In genomic region chr2:120223034-120223912, GRCh38 we compare ENCODE assay signal across 1 cellular context.
A peak's percentile ranks its signal among the peaks of the same experiment; 100 is the strongest.
TF ChIP-seq lines count a peak whose summit lies in the region.

Gene TMEM185B (minus strand): TSS chr2:120223400. CDS start chr2:120222976, 424 bp downstream.

TF ChIP-seq in K562, 482 proteins besides CTCF, POLR2A, EP300 and RAD21 (continued from another document and continues in another):
- no peak for TF ChIP-seq RREB1 (CRISPR knock-in tag; IDR thresholded peaks at IDR 0.05)
- no peak for TF ChIP-seq MCM7 (IDR thresholded peaks at IDR 0.05)
- TF ChIP-seq NRF1 (conservative IDR thresholded peaks at IDR 0.05 in 1 of 2, IDR thresholded peaks at IDR 0.05 in 1 of 2), result peak in 1 of 2 experiments; percentile 32; a peak in 2 of 4 replicates
- TF ChIP-seq ZNF407 (IDR thresholded peaks at IDR 0.05; ENCODE audit: low read depth), result no peak
- TF ChIP-seq SIX5 (IDR thresholded peaks at IDR 0.05; ENCODE audit: borderline replicate concordance in 1 of 2, insufficient read depth in 1 of 2, low read depth in 1 of 2, low read length in 2 of 2), result no peak
- TF ChIP-seq ZNF347 (CRISPR knock-in tag; IDR thresholded peaks at IDR 0.05; ENCODE audit: low read depth), result no peak
- no peak for TF ChIP-seq ZNF12 (CRISPR knock-in tag; IDR thresholded peaks at IDR 0.05)
- TF ChIP-seq ZNF311 (CRISPR knock-in tag; IDR thresholded peaks at IDR 0.05), result no peak
- peak; percentile 55 for TF ChIP-seq CREM (IDR thresholded peaks at IDR 0.05; ENCODE audit: low read depth)
- no peak for TF ChIP-seq POLR3G (IDR thresholded peaks at IDR 0.05; ENCODE audit: extremely low read depth, insufficient read length, insufficient replicate concordance)
- TF ChIP-seq ZNF217 (CRISPR knock-in tag; IDR thresholded peaks at IDR 0.05), result no peak
- no peak for TF ChIP-seq ZNF224 (CRISPR knock-in tag; IDR thresholded peaks at IDR 0.05)
- no peak for TF ChIP-seq PCBP1 (IDR thresholded peaks at IDR 0.05; ENCODE audit: low read depth, low read length, poor library complexity, severe bottlenecking)
- TF ChIP-seq ETS1 (conservative IDR thresholded peaks at IDR 0.05; ENCODE audit: control insufficient read depth, low read depth, low read length), result peak; percentile 60; the same call in 1 of the 2 replicates
- no peak for TF ChIP-seq NFE2L1 (tag; IDR thresholded peaks at IDR 0.05; ENCODE audit: borderline replicate concordance, low read depth)
- no peak for TF ChIP-seq ZNF324 (CRISPR knock-in tag; IDR thresholded peaks at IDR 0.05)
- no peak for TF ChIP-seq TAF7 (tag; IDR thresholded peaks at IDR 0.05)
- no peak for TF ChIP-seq SREBF2 (CRISPR knock-in tag; IDR thresholded peaks at IDR 0.05)
- TF ChIP-seq ESRRA (IDR thresholded peaks at IDR 0.05; ENCODE audit: borderline replicate concordance, low read depth), result peak; percentile 99
- TF ChIP-seq HNRNPL (IDR thresholded peaks at IDR 0.05; ENCODE audit: low read depth, low read length), result no peak; the same call in 1 of the 2 replicates
- TF ChIP-seq PHB2 (IDR thresholded peaks at IDR 0.05; ENCODE audit: low read depth), result no peak
- no peak for TF ChIP-seq LCOR (CRISPR knock-in tag; IDR thresholded peaks at IDR 0.05)
- TF ChIP-seq RCOR1 (IDR thresholded peaks at IDR 0.05; ENCODE audit: borderline replicate concordance in 1 of 2, low read depth in 2 of 2, low read length in 2 of 2), result 0 out of 4 replicates have a peak, but pooled peaks of 1 of the 2 experiments have one; percentile 34
- TF ChIP-seq ZNF695 (CRISPR knock-in tag; IDR thresholded peaks at IDR 0.05), result no peak
- peak; percentile 76 for TF ChIP-seq DMBX1 (CRISPR knock-in tag; IDR thresholded peaks at IDR 0.05; ENCODE audit: borderline replicate concordance)
- no peak; the same call in 1 of the 2 replicates for TF ChIP-seq C11orf30 (IDR thresholded peaks at IDR 0.05; ENCODE audit: low read depth)
- TF ChIP-seq HES1 (IDR thresholded peaks at IDR 0.05; ENCODE audit: low read depth), result no peak
- TF ChIP-seq MIER1 (IDR thresholded peaks at IDR 0.05; ENCODE audit: low read depth), result no peak
- no peak; the same call in 1 of the 2 replicates for TF ChIP-seq IRF1 (CRISPR knock-in tag; IDR thresholded peaks at IDR 0.05; ENCODE audit: borderline replicate concordance)
- TF ChIP-seq NFATC3 (IDR thresholded peaks at IDR 0.05), result no peak
- TF ChIP-seq ZC3H11A (IDR thresholded peaks at IDR 0.05; ENCODE audit: low read depth, low read length), result no peak
- no peak for TF ChIP-seq GATAD2A (IDR thresholded peaks at IDR 0.05)
- TF ChIP-seq MCM2 (IDR thresholded peaks at IDR 0.05; ENCODE audit: low read depth), result no peak
- no peak for TF ChIP-seq ZNF449 (CRISPR knock-in tag; IDR thresholded peaks at IDR 0.05)
- TF ChIP-seq MTA1 (IDR thresholded peaks at IDR 0.05; ENCODE audit: borderline replicate concordance), result no peak
- no peak for TF ChIP-seq CUX1 (CRISPR knock-in tag; IDR thresholded peaks at IDR 0.05)
